ENCODE assay signal across 11 cellular contexts in the genomic region with DNA sequence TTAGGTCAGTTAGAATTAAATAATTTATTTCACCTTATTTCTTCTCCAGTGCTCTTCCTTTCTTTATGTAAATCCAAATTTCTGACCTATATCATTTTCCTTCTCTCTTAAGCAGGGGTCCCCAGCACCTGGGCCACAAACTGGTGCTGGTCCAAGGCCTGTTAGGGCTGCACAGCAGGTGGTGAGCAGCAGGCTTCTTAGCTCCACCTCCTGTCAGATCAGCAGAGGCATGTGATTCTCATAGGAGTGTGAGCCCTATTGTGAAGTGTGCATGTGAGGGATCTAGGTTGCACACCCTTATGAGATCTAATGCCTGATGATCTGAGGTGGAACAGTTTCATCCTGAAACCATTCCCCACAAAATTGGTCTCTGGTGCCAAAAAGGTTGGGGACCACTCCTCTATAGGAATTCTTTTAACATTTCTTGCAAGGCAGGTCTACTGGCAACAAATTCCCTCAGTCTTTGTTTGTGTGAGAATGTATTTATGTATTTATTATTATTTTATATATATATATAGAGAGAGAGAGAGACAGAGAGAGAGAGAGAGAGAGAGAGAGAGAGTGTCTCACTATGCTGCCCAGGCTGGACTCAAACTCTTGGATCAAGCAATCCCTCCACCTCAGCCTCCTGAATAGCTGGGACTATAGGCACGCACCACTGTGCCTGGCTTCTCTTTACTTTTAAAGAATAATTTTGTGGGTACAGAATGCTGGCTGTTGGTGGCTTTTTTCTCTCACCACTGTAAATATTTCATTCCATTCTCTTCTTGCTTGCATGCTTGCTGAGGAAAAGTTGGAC. TPM values are rescaled to one million over a fixed set of nuclear protein-coding genes. Genes with fewer than 3 reads are reported as not detected.
A peak's percentile ranks its signal among the peaks of the same experiment; 100 is the strongest.
DNase-seq lines count a peak whose midpoint lies in the region; ATAC-seq and TF ChIP-seq lines count a peak whose summit lies in the region.
"Had no signal": no experiment of that assay in that cellular context is flagged by ENCODE, and none has a peak within 500 bp of the region (broad histone marks: within the 10 kb centered on the region; RNA-seq: fewer than 3 reads in every experiment).

No MANE protein-coding gene starts in this region.

- no peaks in the 10 kb centered on the region for H3K36me3 Mint-ChIP-seq in activated CD4-positive, alpha-beta T cell treated with anti-CD3 and anti-CD28 coated beads for 36 hours (ENCODE audit: low read depth)

- H3K4me1 ChIP-seq in ACC112 (ENCODE audit: control insufficient read depth, insufficient read depth, low read length, unreplicated experiment) (peaks cover 64% of the 10 kb centered on the region), HEK293 (ENCODE audit: control insufficient read depth, insufficient read depth, low read length) (peaks cover 13% of the 10 kb centered on the region), SJSA1 (replicated peaks) (peaks cover 63% of the 10 kb centered on the region)

- CTCF ChIA-PET in HEK293 (lab: Yijun Ruan, JAX), result interaction anchor here (0.9 to 1.1 kb wide), 2 partner anchors 46 to 268 kb away, joined by 3 read pairs; partner anchors contain the start of genes COX15 and CUTC
- CTCF ChIA-PET in activated CD4-positive, alpha-beta T cell treated with anti-CD3 and anti-CD28 coated beads for 36 hours (lab: Charles Lee), result no interaction called here

- H3K9me3 ChIP-seq in HEK293 (ENCODE audit: control insufficient read depth, insufficient read depth, low read depth, low read length) (no peaks in the 10 kb centered on the region), SJSA1 (replicated peaks) (no peaks in the 10 kb centered on the region)

- POLR2A ChIA-PET in HEK293 (lab: Yijun Ruan, JAX), result no interaction called here
- POLR2A ChIA-PET in activated CD4-positive, alpha-beta T cell treated with anti-CD3 and anti-CD28 coated beads for 36 hours (lab: Charles Lee), result no interaction called here

- no peak overlapping the region for H3K4me3 Mint-ChIP-seq in activated CD4-positive, alpha-beta T cell treated with anti-CD3 and anti-CD28 coated beads for 36 hours
- H3K4me3 Mint-ChIP-seq: CD4-positive, alpha-beta memory T cell had no signal

- peak overlapping the region; percentile 5 for H2AFZ ChIP-seq in ACC112 (ENCODE audit: low read length, unreplicated experiment)

- no peak for TF ChIP-seq CTCF in HEK293 (tag by site-specific recombination; IDR thresholded peaks at IDR 0.05)

- no peaks in the 10 kb centered on the region for H3K79me2 ChIP-seq in ACC112 (ENCODE audit: control insufficient read depth, insufficient read depth, low read length, unreplicated experiment)

- no peaks in the 10 kb centered on the region for H3K27me3 Mint-ChIP-seq in activated CD4-positive, alpha-beta T cell treated with anti-CD3 and anti-CD28 coated beads for 36 hours

- H3K4me3 ChIP-seq in ACC112 (ENCODE audit: low read depth, low read length) (no peak overlapping the region), HEK293 (ENCODE audit: low read depth, low read length) (no peak overlapping the region), SJSA1 (no peak overlapping the region)

- H3K36me3 ChIP-seq in ACC112 (ENCODE audit: insufficient read depth, low read length) (no peaks in the 10 kb centered on the region), HEK293 (ENCODE audit: control insufficient read depth in 2 of 2, insufficient read depth in 1 of 2, low read length in 2 of 2) (no peaks in the 10 kb centered on the region), SJSA1 (no peaks in the 10 kb centered on the region)

- ATAC-seq in left lobe of liver (peak; percentile 68), HG02852 (IDR thresholded peaks at IDR 0.05; ENCODE audit: unreplicated experiment) (no peak)
- no peak for ATAC-seq in activated CD4-positive, alpha-beta T cell treated with anti-CD3 and anti-CD28 coated beads for 36 hours

- peaks cover 7% of the 10 kb centered on the region for H3K4me1 Mint-ChIP-seq in activated CD4-positive, alpha-beta T cell treated with anti-CD3 and anti-CD28 coated beads for 36 hours
- H3K4me1 Mint-ChIP-seq: CD4-positive, alpha-beta memory T cell had no signal

- H3K27ac ChIP-seq in ACC112 (ENCODE audit: low read depth, low read length) (peak overlapping the region; percentile 98), HEK293 (ENCODE audit: extremely low read depth, low read depth, low read length) (no peak overlapping the region), SJSA1 (peak overlapping the region; percentile 99)

- intact Hi-C loops in activated CD4-positive, alpha-beta T cell treated with anti-CD3 and anti-CD28 coated beads for 36 hours (cut with DNase I, micrococcal nuclease), result no loop called here

- DNase-seq in SJSA1 (ENCODE audit: low read depth in 1 of 2, low spot score in 2 of 2), result no peak
- peak; percentile 62 for DNase-seq in left lobe of liver (ENCODE audit: low spot score)
- no peak for DNase-seq in dedifferentiated amniotic fluid mesenchymal stem cell (ENCODE audit: extremely low spot score)
- no peak for DNase-seq in activated CD4-positive, alpha-beta T cell treated with anti-CD3 and anti-CD28 coated beads for 36 hours
- no peak for DNase-seq in activated CD4-positive, alpha-beta T cell treated with anti-CD3 and anti-CD28 coated beads, Interleukin-2, amount 50 U/mL, for 48 hours
- DNase-seq: CD4-positive, alpha-beta memory T cell; head of caudate nucleus; stimulated activated naive CD4-positive, alpha-beta T cell treated with Interleukin-2 at 50 U/mL for 16 hours had no signal

- no peaks in the 10 kb centered on the region for H3K27me3 ChIP-seq in ACC112 (ENCODE audit: insufficient read depth, low read length)
- H3K27me3 ChIP-seq in SJSA1 (replicated peaks), result no peaks in the 10 kb centered on the region

- peaks cover 2% of the 10 kb centered on the region for H3K9me3 Mint-ChIP-seq in activated CD4-positive, alpha-beta T cell treated with anti-CD3 and anti-CD28 coated beads for 36 hours (ENCODE audit: low read depth)

- no peak overlapping the region for H3K27ac Mint-ChIP-seq in activated CD4-positive, alpha-beta T cell treated with anti-CD3 and anti-CD28 coated beads for 36 hours
- H3K27ac Mint-ChIP-seq: CD4-positive, alpha-beta memory T cell had no signal

TF ChIP-seq in HEK293, 187 proteins besides CTCF, POLR2A, EP300 and RAD21:
- TF ChIP-seq ZNF596 (tag by site-specific recombination; IDR thresholded peaks at IDR 0.05) (peak; percentile 82), ZIC2 (tag by site-specific recombination; IDR thresholded peaks at IDR 0.05) (peak; percentile 26; the same call in 1 of the 2 replicates), ZNF174 (tag by site-specific recombination; IDR thresholded peaks at IDR 0.05) (no peak)

RNA-seq across cellular contexts. Expression of gene ABCC2, which starts 4.3 kb away (rescaled TPM):
- 0.47 and 1.3 TPM in 2 replicates for total RNA-seq in SJSA1 (2014; rRNA removed; shearing (Covaris generic))
- 254 TPM for total RNA-seq in left lobe of liver
- total RNA-seq in activated CD4-positive, alpha-beta T cell treated with anti-CD3 and anti-CD28 coated beads for 36 hours, result 1 to 10 TPM in 1 of 2 experiments, under 1 TPM in 1; 0.62 to 1.6 TPM

RNA-seq across cellular contexts. Expression of gene CUTC, which starts 46.1 kb away (rescaled TPM):
- 29.5 and 35.0 TPM in 2 replicates for total RNA-seq in SJSA1 (2014; rRNA removed; shearing (Covaris generic))
- total RNA-seq in left lobe of liver, result 15.9 TPM
- total RNA-seq in activated CD4-positive, alpha-beta T cell treated with anti-CD3 and anti-CD28 coated beads for 36 hours, result 10 to 100 TPM; 24.6 to 35.8 TPM

RNA-seq across cellular contexts. Expression of gene COX15, which starts 46.2 kb away (rescaled TPM):
- total RNA-seq in SJSA1 (2014; rRNA removed; shearing (Covaris generic)), result 28.4 and 35.0 TPM in 2 replicates
- 22.1 TPM for total RNA-seq in left lobe of liver
- total RNA-seq in activated CD4-positive, alpha-beta T cell treated with anti-CD3 and anti-CD28 coated beads for 36 hours, result 10 to 100 TPM; 28.1 to 35.5 TPM

Comparison
In these comparisons a context has a peak if more than half of its experiments do, and no peak if none do; other contexts are left out.
1. RNA of gene ABCC2, which starts 4.3 kb away (total RNA-seq): 254 TPM in left lobe of liver (single experiment); 0.62 to 1.6 TPM in activated CD4-positive, alpha-beta T cell treated with anti-CD3 and anti-CD28 coated beads for 36 hours and 0.47 to 1.3 TPM in SJSA1; every median in the first group is over 10 times any median in the second.